ENCODE assay signal across 8 cellular contexts in genomic region chr7:105016083-105017075, GRCh38. TPM values are rescaled to one million over a fixed set of nuclear protein-coding genes. Genes with fewer than 3 reads are reported as not detected.
A peak's percentile ranks its signal among the peaks of the same experiment; 100 is the strongest.
DNase-seq lines count a peak whose midpoint lies in the region; ATAC-seq lines count a peak whose summit lies in the region.

No MANE protein-coding gene starts in this region.

- H3K27me3 ChIP-seq in iPS-20b (ENCODE audit: insufficient read depth, low read length), result no peaks in the 10 kb centered on the region

- no peak for ATAC-seq in activated CD4-positive, alpha-beta T cell treated with anti-CD3 and anti-CD28 coated beads for 36 hours
- ATAC-seq in GM21737 (IDR thresholded peaks at IDR 0.05; ENCODE audit: unreplicated experiment), result no peak

- H3K27ac ChIP-seq in iPS-20b (ENCODE audit: low read length), result no peak overlapping the region
- peak overlapping the region; percentile 100 for H3K27ac ChIP-seq in temporal lobe (ENCODE audit: low read depth, low read length)

- intact Hi-C loops in activated CD4-positive, alpha-beta T cell treated with anti-CD3 and anti-CD28 coated beads for 36 hours (cut with DNase I, micrococcal nuclease), result loop anchor here (5.0 to 10.0 kb wide), 4 partner anchors 46 to 1672 kb away; partner anchors contain the start of genes DNAJC2 (in 1 of the 2) and PSMC2 (in 1 of the 2)

- H3K9me3 ChIP-seq in iPS-20b (ENCODE audit: insufficient read depth, low read depth, low read length), result no peaks in the 10 kb centered on the region

- H3K4me1 ChIP-seq in iPS-20b (ENCODE audit: insufficient read depth, low read length), result peaks cover 11% of the 10 kb centered on the region; the same call in 1 of the 2 replicates

- H3K9me3 Mint-ChIP-seq in activated CD4-positive, alpha-beta T cell treated with anti-CD3 and anti-CD28 coated beads for 36 hours (ENCODE audit: low read depth), result no peaks in the 10 kb centered on the region
- H3K9me3 Mint-ChIP-seq in activated CD4-positive, alpha-beta memory T cell treated with anti-CD3 and anti-CD28 coated beads, Interleukin-2, amount 10 ng/mL, durations not matched to agents 7 days and 5 days, result no peaks in the 10 kb centered on the region

- H3K27ac Mint-ChIP-seq in activated CD4-positive, alpha-beta T cell treated with anti-CD3 and anti-CD28 coated beads for 36 hours, result peak overlapping the region; percentile 100
- peak overlapping the region; percentile 100 for H3K27ac Mint-ChIP-seq in activated CD4-positive, alpha-beta memory T cell treated with anti-CD3 and anti-CD28 coated beads, Interleukin-2, amount 10 ng/mL, durations not matched to agents 7 days and 5 days

- no peak for DNase-seq in activated CD4-positive, alpha-beta T cell treated with anti-CD3 and anti-CD28 coated beads for 36 hours
- DNase-seq in activated CD4-positive, alpha-beta T cell treated with anti-CD3 and anti-CD28 coated beads for 1 hour, result no peak
- DNase-seq in activated CD4-positive, alpha-beta memory T cell treated with anti-CD3 and anti-CD28 coated beads, Interleukin-2, amount 10 ng/mL, durations not matched to agents 7 days and 5 days, result no peak
- no peak for DNase-seq in SKM-1 treated with dmso at 0.1 percent for 144 hours (lab: John Stamatoyannopoulos, UW; ENCODE audit: unreplicated experiment)
- no peak for DNase-seq in stimulated activated CD4-positive, alpha-beta T cell treated with anti-CD3 and anti-CD28 coated beads, Interleukin-12 subunit alpha, Interleukin-12 subunit beta, amount 100 ng/mL, for 4 hours

- POLR2A ChIA-PET in activated CD4-positive, alpha-beta T cell treated with anti-CD3 and anti-CD28 coated beads for 36 hours (lab: Charles Lee), result interaction anchor here (0.6 to 10.1 kb wide), 5 partner anchors 11 to 73 kb away, joined by 3 to 138 read pairs (median 7); no protein-coding TSS in a partner anchor
- POLR2A ChIA-PET in activated CD4-positive, alpha-beta memory T cell treated with anti-CD3 and anti-CD28 coated beads, Interleukin-2, amount 10 ng/mL, durations not matched to agents 7 days and 5 days (lab: Charles Lee), result interaction anchor here (0.7 to 19.3 kb wide), 19 partner anchors 9 to 516 kb away, joined by 3 to 822 read pairs (median 14); partner anchors contain the start of gene RINT1

- H3K4me1 Mint-ChIP-seq in activated CD4-positive, alpha-beta T cell treated with anti-CD3 and anti-CD28 coated beads for 36 hours, result peaks cover 27% of the 10 kb centered on the region
- H3K4me1 Mint-ChIP-seq in activated CD4-positive, alpha-beta memory T cell treated with anti-CD3 and anti-CD28 coated beads, Interleukin-2, amount 10 ng/mL, durations not matched to agents 7 days and 5 days, result peaks cover 36% of the 10 kb centered on the region

- CTCF ChIA-PET in activated CD4-positive, alpha-beta T cell treated with anti-CD3 and anti-CD28 coated beads for 36 hours (lab: Charles Lee), result interaction anchor here (1.2 to 5.8 kb wide), 5 partner anchors 9 to 42 kb away, joined by 3 to 64 read pairs (median 7); no protein-coding TSS in a partner anchor
- CTCF ChIA-PET in activated CD4-positive, alpha-beta memory T cell treated with anti-CD3 and anti-CD28 coated beads, Interleukin-2, amount 10 ng/mL, durations not matched to agents 7 days and 5 days (lab: Charles Lee), result interaction anchor here (0.7 to 5.9 kb wide), 7 partner anchors 10 to 73 kb away, joined by 3 to 106 read pairs (median 3); no protein-coding TSS in a partner anchor

- peaks cover 70% of the 10 kb centered on the region for H3K36me3 Mint-ChIP-seq in activated CD4-positive, alpha-beta T cell treated with anti-CD3 and anti-CD28 coated beads for 36 hours (ENCODE audit: low read depth)
- H3K36me3 Mint-ChIP-seq in activated CD4-positive, alpha-beta memory T cell treated with anti-CD3 and anti-CD28 coated beads, Interleukin-2, amount 10 ng/mL, durations not matched to agents 7 days and 5 days (ENCODE audit: low read depth), result peaks cover 68% of the 10 kb centered on the region

- H3K36me3 ChIP-seq in iPS-20b (ENCODE audit: insufficient read depth, low read depth, low read length), result no peaks in the 10 kb centered on the region

- no peaks in the 10 kb centered on the region for H3K27me3 Mint-ChIP-seq in activated CD4-positive, alpha-beta T cell treated with anti-CD3 and anti-CD28 coated beads for 36 hours
- H3K27me3 Mint-ChIP-seq in activated CD4-positive, alpha-beta memory T cell treated with anti-CD3 and anti-CD28 coated beads, Interleukin-2, amount 10 ng/mL, durations not matched to agents 7 days and 5 days, result no peaks in the 10 kb centered on the region

- H3K9ac ChIP-seq in iPS-20b (ENCODE audit: low read depth, low read length), result peak overlapping the region; percentile 100

- peak overlapping the region; percentile 90 for H3K4me3 ChIP-seq in iPS-20b (ENCODE audit: low read length)

- H3K4me3 Mint-ChIP-seq in activated CD4-positive, alpha-beta T cell treated with anti-CD3 and anti-CD28 coated beads for 36 hours, result peak overlapping the region; percentile 96
- peak overlapping the region; percentile 97 for H3K4me3 Mint-ChIP-seq in activated CD4-positive, alpha-beta memory T cell treated with anti-CD3 and anti-CD28 coated beads, Interleukin-2, amount 10 ng/mL, durations not matched to agents 7 days and 5 days

RNA-seq across cellular contexts. Expression of gene KMT2E, which starts 2.4 kb away (rescaled TPM):
- 10 to 100 TPM; 94.4 to 99.3 TPM for total RNA-seq in activated CD4-positive, alpha-beta T cell treated with anti-CD3 and anti-CD28 coated beads for 36 hours
- total RNA-seq in activated CD4-positive, alpha-beta memory T cell treated with anti-CD3 and anti-CD28 coated beads, Interleukin-2, amount 10 ng/mL, durations not matched to agents 7 days and 5 days, result 100 to 1,000 TPM; 122 to 128 TPM
- total RNA-seq in temporal lobe, result 217 TPM
